ENCODE assay signal across 20 cellular contexts in genomic region chr2:20797096-20797495, GRCh38. TPM values are rescaled to one million over a fixed set of nuclear protein-coding genes. Genes with fewer than 3 reads are reported as not detected.
A peak's percentile ranks its signal among the peaks of the same experiment; 100 is the strongest.
DNase-seq lines count a peak whose midpoint lies in the region; ATAC-seq lines count a peak whose summit lies in the region.
"Had no signal": no experiment of that assay in that cellular context is flagged by ENCODE, and none has a peak within 500 bp of the region (broad histone marks: within the 10 kb centered on the region; RNA-seq: fewer than 3 reads in every experiment).

No MANE protein-coding gene starts in this region.

- H3K4me1 ChIP-seq in SJCRH30: no peaks in the 10 kb centered on the region
- H3K4me1 ChIP-seq: breast epithelium, transverse colon had no signal

- H3K36me3 ChIP-seq in SJCRH30: peaks cover 2% of the 10 kb centered on the region; the same call in 1 of the 2 replicates
- H3K36me3 ChIP-seq: breast epithelium, transverse colon had no signal

- ATAC-seq in GM18511 (IDR thresholded peaks at IDR 0.05; ENCODE audit: unreplicated experiment) (peak; percentile 73), GM21619 (IDR thresholded peaks at IDR 0.05; ENCODE audit: unreplicated experiment) (peak; percentile 60), HG03378 (IDR thresholded peaks at IDR 0.05; ENCODE audit: unreplicated experiment) (peak; percentile 56), left lobe of liver (peak; percentile 49)
- no peak for ATAC-seq in activated CD4-positive, CD25-positive, alpha-beta regulatory T cell treated with anti-CD3 and anti-CD28 coated beads, Interleukin-2, amount 50 U/mL, for 24 hours
- ATAC-seq: activated naive CD4-positive, alpha-beta T cell treated with anti-CD3 and anti-CD28 coated beads, Interleukin-2, amount 50 U/mL, for 72 hours; CD8-positive, alpha-beta T cell had no signal

- DNase-seq in left lobe of liver (ENCODE audit: low spot score) (no peak), SJCRH30 (no peak), NCI-H146 (lab: John Stamatoyannopoulos, UW) (no peak), NCI-H524 treated with DMSO at 0.1 percent for 48 hours (lab: John Stamatoyannopoulos, UW) (no peak)
- DNase-seq: activated CD4-positive, alpha-beta T cell treated with anti-CD3 and anti-CD28 coated beads for 48 hours; CD8-positive, alpha-beta T cell; effector CD4-positive, alpha-beta T cell; NCI-H1105; NK-92 treated with Interleukin-12 subunit alpha and Interleukin-12 subunit beta, amount 100 ng/mL, for 24 hours; Right ventricle myocardium superior; stimulated activated CD4-positive, alpha-beta T cell treated with anti-CD3 and anti-CD28 coated beads, Interleukin-4, amount 100 ng/mL, for 24 hours; transverse colon had no signal

- H3K27ac ChIP-seq in SJCRH30: no peak overlapping the region
- H3K27ac ChIP-seq: breast epithelium, parathyroid adenoma, transverse colon had no signal

- H3K9me3 ChIP-seq in SJCRH30 (replicated peaks): peaks cover 6% of the 10 kb centered on the region; the same call in 1 of the 2 replicates
- H3K9me3 ChIP-seq: HAP-1, transverse colon had no signal

- no peaks in the 10 kb centered on the region for H3K27me3 ChIP-seq in SJCRH30
- H3K27me3 ChIP-seq: breast epithelium, transverse colon had no signal

- H3K4me3 ChIP-seq in SJCRH30: no peak overlapping the region
- H3K4me3 ChIP-seq: breast epithelium, HAP-1, transverse colon had no signal

RNA-seq across cellular contexts. Expression of gene LDAH, which starts 25.8 kb away (rescaled TPM):
- total RNA-seq in left lobe of liver: 12.6 TPM
- total RNA-seq in SJCRH30 (2014; rRNA removed; shearing (Covaris generic)): 23.4 and 27.6 TPM in 2 replicates

Comparison
In these comparisons a context has a peak if more than half of its experiments do, and no peak if none do; other contexts are left out.
1. ATAC-seq: peak in GM18511 (single experiment), GM21619 (single experiment), HG03378 (single experiment) and left lobe of liver (single experiment); none in activated CD4-positive, CD25-positive, alpha-beta regulatory T cell treated with anti-CD3 and anti-CD28 coated beads, Interleukin-2, amount 50 U/mL, for 24 hours (0 of 2).